In genomic region chr1:211257831-211258225, GRCh38 we compare ENCODE assay signal across 8 cellular contexts. TPM values are rescaled to one million over a fixed set of nuclear protein-coding genes. Genes with fewer than 3 reads are reported as not detected.
A peak's percentile ranks its signal among the peaks of the same experiment; 100 is the strongest.
DNase-seq lines count a peak whose midpoint lies in the region; ATAC-seq and TF ChIP-seq lines count a peak whose summit lies in the region.

No MANE protein-coding gene starts in this region.

- no peak overlapping the region for H2AK5ac ChIP-seq in mesenchymal stem cell (ENCODE audit: low read length, severe bottlenecking)

- H3K23ac ChIP-seq in mesenchymal stem cell (ENCODE audit: low read length in 2 of 2): no peak overlapping the region

- no peak overlapping the region for H3K14ac ChIP-seq in mesenchymal stem cell (ENCODE audit: low read length in 2 of 2)

- H2BK15ac ChIP-seq in mesenchymal stem cell (ENCODE audit: low read depth, poor library complexity, severe bottlenecking): no peak overlapping the region

- H3K4ac ChIP-seq in mesenchymal stem cell (ENCODE audit: low read depth in 1 of 2, low read length in 2 of 2): peak overlapping the region in 1 of 2 experiments; percentile 17

- TF ChIP-seq CTCF in heart right ventricle (IDR thresholded peaks at IDR 0.05) (no peak), breast epithelium (IDR thresholded peaks at IDR 0.05) (no peak)

- peak overlapping the region; percentile 99 for H3K9ac ChIP-seq in mesenchymal stem cell (ENCODE audit: low read length)

- H3K9me3 ChIP-seq in heart right ventricle (no peaks in the 10 kb centered on the region), breast epithelium (no peaks in the 10 kb centered on the region), mesenchymal stem cell (ENCODE audit: control insufficient read depth, low read length) (no peaks in the 10 kb centered on the region), aorta (ENCODE audit: control insufficient read depth, low read length) (no peaks in the 10 kb centered on the region)

- H4K8ac ChIP-seq in mesenchymal stem cell (ENCODE audit: low read length): no peak overlapping the region

- DNase-seq in heart right ventricle: no peak
- no peak for DNase-seq in Right ventricle myocardium superior
- no peak for DNase-seq in breast epithelium (ENCODE audit: low spot score in 2 of 2)
- DNase-seq in mesenchymal stem cell: no peak
- DNase-seq in aorta: no peak
- DNase-seq in stimulated activated CD4-positive, alpha-beta T cell treated with anti-CD3 and anti-CD28 coated beads, Interleukin-15, amount 100 ng/mL, for 24 hours: no peak

- peak overlapping the region; percentile 18 to 99 for H3K18ac ChIP-seq in mesenchymal stem cell (ENCODE audit: low read depth in 1 of 2, low read length in 2 of 2)

- ATAC-seq in heart right ventricle (no peak), Right ventricle myocardium superior (ENCODE audit: poor library complexity) (no peak), aorta (ENCODE audit: low FRiP score) (no peak), HG03039 (IDR thresholded peaks at IDR 0.05; ENCODE audit: unreplicated experiment) (no peak), HG03457 (IDR thresholded peaks at IDR 0.05; ENCODE audit: unreplicated experiment) (no peak)

- H2BK12ac ChIP-seq in mesenchymal stem cell (ENCODE audit: low read length in 2 of 2): no peak overlapping the region

- H3K4me3 ChIP-seq in heart right ventricle (peak overlapping the region; percentile 58 to 98 (median 88)), breast epithelium (peak overlapping the region; percentile 86 to 97 (median 95)), mesenchymal stem cell (ENCODE audit: insufficient read depth in 1 of 2, low read depth in 1 of 2, low read length in 2 of 2) (peak overlapping the region; percentile 47 to 93), aorta (ENCODE audit: low read length in 2 of 2) (peak overlapping the region; percentile 62 to 87)

- H3K36me3 ChIP-seq in heart right ventricle (peaks cover 0 to 11% (median 0%) of the 10 kb centered on the region in 9 donors), breast epithelium (no peaks in the 10 kb centered on the region), mesenchymal stem cell (ENCODE audit: control insufficient read depth in 1 of 2, insufficient read depth in 2 of 2, low read depth in 1 of 2, low read length in 2 of 2) (peaks cover 0 to 6% of the 10 kb centered on the region in 2 experiments), aorta (ENCODE audit: control insufficient read depth in 1 of 2, insufficient read depth in 2 of 2, low read length in 1 of 2) (no peaks in the 10 kb centered on the region)

- intact Hi-C loops in heart right ventricle (cut with DNase I) (no loop called here), Right ventricle myocardium superior (cut with DNase I) (no loop called here), breast epithelium (cut with DNase I; ENCODE audit: low total_unique reads) (no loop called here), aorta (cut with DNase I) (no loop called here)

- H3K27me3 ChIP-seq in heart right ventricle: no peaks in the 10 kb centered on the region
- no peaks in the 10 kb centered on the region for H3K27me3 ChIP-seq in breast epithelium
- no peaks in the 10 kb centered on the region for H3K27me3 ChIP-seq in mesenchymal stem cell (ENCODE audit: control insufficient read depth in 1 of 2, insufficient read depth in 1 of 2, low read length in 2 of 2)
- H3K27me3 ChIP-seq in aorta (ENCODE audit: control insufficient read depth in 1 of 2, insufficient read depth in 2 of 2, low read length in 1 of 2): no peaks in the 10 kb centered on the region

- 2 to 6% methylated on average over 2 of the region's 2 CpGs for WGBS in heart right ventricle, 2 donors
- no CpG with 5 or more reads among the region's 2 CpGs for WGBS in mesenchymal stem cell
- 3 to 4% methylated on average over 2 of the region's 2 CpGs for WGBS in aorta, 2 donors

- H3K27ac ChIP-seq in heart right ventricle: peak overlapping the region; percentile 97 to 99 (median 99)
- H3K27ac ChIP-seq in breast epithelium: peak overlapping the region; percentile 97 to 99
- H3K27ac ChIP-seq in mesenchymal stem cell (ENCODE audit: low read length, poor library complexity, severe bottlenecking): peak overlapping the region; percentile 97
- H3K27ac ChIP-seq in aorta (ENCODE audit: low read depth in 1 of 2, low read length in 2 of 2): peak overlapping the region; percentile 80 to 95

- H2BK5ac ChIP-seq in mesenchymal stem cell (ENCODE audit: low read depth, low read length, poor library complexity, severe bottlenecking): no peak overlapping the region

- peaks cover 0 to 29% (median 22%) of the 10 kb centered on the region in 9 donors for H3K4me1 ChIP-seq in heart right ventricle
- peaks cover 0 to 5% of the 10 kb centered on the region in 2 donors for H3K4me1 ChIP-seq in breast epithelium
- H3K4me1 ChIP-seq in mesenchymal stem cell (ENCODE audit: control insufficient read depth, insufficient read depth, low read depth, low read length): peaks cover 3% of the 10 kb centered on the region
- H3K4me1 ChIP-seq in aorta (ENCODE audit: control insufficient read depth in 1 of 2, insufficient read depth in 2 of 2, low read length in 2 of 2): peaks cover 0 to 8% of the 10 kb centered on the region in 2 donors

- no peak overlapping the region for H2AFZ ChIP-seq in mesenchymal stem cell (ENCODE audit: low read depth, low read length)

- no peaks in the 10 kb centered on the region for H3K79me1 ChIP-seq in mesenchymal stem cell (replicated peaks; ENCODE audit: low read length, poor library complexity, severe bottlenecking)

- TF ChIP-seq POLR2A in breast epithelium (IDR thresholded peaks at IDR 0.05): no peak

- peak overlapping the region; percentile 70 for H3K4me2 ChIP-seq in mesenchymal stem cell (ENCODE audit: low read length, poor library complexity, severe bottlenecking)

- H2BK120ac ChIP-seq in mesenchymal stem cell (ENCODE audit: low read depth, low read length): no peak overlapping the region

- H4K91ac ChIP-seq in mesenchymal stem cell (ENCODE audit: low read length): no peak overlapping the region

RNA-seq across cellular contexts. Expression of gene RCOR3, which starts 1.3 kb away (rescaled TPM):
- 10 to 100 TPM; 38.9 to 65.5 (median 50.5) TPM for total RNA-seq in heart right ventricle
- 10 to 100 TPM; 17.7 to 49.8 TPM for polyA plus RNA-seq in heart right ventricle
- 52.0 TPM for total RNA-seq in Right ventricle myocardium superior
- total RNA-seq in breast epithelium: 100 to 1,000 TPM in 1 of 3 donors, 10 to 100 TPM in 2; 45.9 to 107 (median 62.6) TPM
- 30.9 TPM for polyA plus RNA-seq in mesenchymal stem cell (2013, experiment 1 of 2)
- 28.8 TPM for polyA plus RNA-seq in mesenchymal stem cell (2013, experiment 2 of 2)
- 10 to 100 TPM; 52.4 to 70.7 TPM for total RNA-seq in aorta
- polyA plus RNA-seq in aorta: 10 to 100 TPM; 12.5 to 29.4 TPM
